ENCODE assay signal across 8 cellular contexts in genomic region chr1:43545686-43546387, GRCh38. TPM values are rescaled to one million over a fixed set of nuclear protein-coding genes. Genes with fewer than 3 reads are reported as not detected.
DNase-seq lines count a peak whose midpoint lies in the region; ATAC-seq and TF ChIP-seq lines count a peak whose summit lies in the region.

No MANE protein-coding gene starts in this region.

- H3K9me3 ChIP-seq in gastroesophageal sphincter: no peaks in the 10 kb centered on the region

- H3K4me3 ChIP-seq in gastroesophageal sphincter: no peak overlapping the region

- no peak for TF ChIP-seq EP300 in gastroesophageal sphincter (IDR thresholded peaks at IDR 0.05)

- H3K27me3 ChIP-seq in gastroesophageal sphincter: no peaks in the 10 kb centered on the region

- H3K4me1 ChIP-seq in gastroesophageal sphincter: peaks cover 6 to 100% (median 6%) of the 10 kb centered on the region in 3 donors

- peak overlapping the region in 2 of 4 donors; percentile 38 to 76 for H3K27ac ChIP-seq in gastroesophageal sphincter

- no peak for TF ChIP-seq POLR2A in gastroesophageal sphincter (IDR thresholded peaks at IDR 0.05)
- no peak for TF ChIP-seq POLR2A in GM18505 (IDR thresholded peaks at IDR 0.05; ENCODE audit: borderline replicate concordance, extremely low read depth, insufficient read depth, insufficient read length)

- intact Hi-C loops in posterior cingulate gyrus (cut with DNase I): no loop called here

- 42% methylated on average over 6 of the region's 12 CpGs; no CpG with 5 or more reads in 1 of the 2 donors for WGBS in gastroesophageal sphincter (ENCODE audit: low coverage in 1 of 2), 2 donors

- TF ChIP-seq CTCF in gastroesophageal sphincter (IDR thresholded peaks at IDR 0.05): no peak

- peaks cover 0 to 24% of the 10 kb centered on the region in 2 donors for H3K36me3 ChIP-seq in gastroesophageal sphincter

- DNase-seq in ELR (ENCODE audit: low read depth): peak; percentile 48
- peak; percentile 100 for DNase-seq in NCI-H510A treated with DMSO at 0.1 percent for 48 hours (lab: John Stamatoyannopoulos, UW)
- peak; percentile 68 to 97 (median 83) for DNase-seq in posterior cingulate gyrus
- DNase-seq in OCI-M2 (lab: John Stamatoyannopoulos, UW; ENCODE audit: unreplicated experiment): no peak
- DNase-seq in cerebellum (ENCODE audit: low spot score): no peak

- ATAC-seq in gastroesophageal sphincter (peak; percentile 20), HG02763 (IDR thresholded peaks at IDR 0.05; ENCODE audit: unreplicated experiment) (no peak), GM18505 (IDR thresholded peaks at IDR 0.05; ENCODE audit: unreplicated experiment) (no peak)

RNA-seq across cellular contexts. Expression of gene PTPRF, which starts 15.2 kb away (rescaled TPM):
- total RNA-seq in gastroesophageal sphincter: 10 to 100 TPM; 55.8 to 80.4 (median 60.8) TPM
- total RNA-seq in cerebellum: 75.7 TPM

Comparison
In these comparisons a context has a peak if more than half of its experiments do, and no peak if none do; other contexts are left out.
1. DNase-seq: peak in ELR (single experiment), NCI-H510A treated with DMSO at 0.1 percent for 48 hours (single experiment) and posterior cingulate gyrus (10 of 10); none in OCI-M2 (single experiment) and cerebellum (single experiment).